In genomic region chr1:236066828-236067386, GRCh38 we compare ENCODE assay signal across 8 cellular contexts. TPM values are rescaled to one million over a fixed set of nuclear protein-coding genes. Genes with fewer than 3 reads are reported as not detected.
DNase-seq lines count a peak whose midpoint lies in the region; ATAC-seq and TF ChIP-seq lines count a peak whose summit lies in the region.

No MANE protein-coding gene starts in this region.

- H3K4me1 ChIP-seq in Peyer's patch (peaks cover 0 to 13% (median 9%) of the 10 kb centered on the region in 4 donors), mucosa of rectum (ENCODE audit: control insufficient read depth in 2 of 2, insufficient read depth in 2 of 2, low read length in 2 of 2) (peaks cover 13 to 19% of the 10 kb centered on the region in 2 donors)

- H3K4me3 Mint-ChIP-seq in stimulated activated naive CD8-positive, alpha-beta T cell treated with anti-CD3 and anti-CD28 coated beads, Interleukin-15, Interleukin-2, amounts not matched to agents 100 ng/mL and 50 ng/mL, for 24 hours = peak overlapping the region; percentile 10
- H3K4me3 Mint-ChIP-seq in Calu3 (ENCODE audit: low read depth, unreplicated experiment) = no peak overlapping the region

- TF ChIP-seq CTCF in GM13976 (IDR thresholded peaks at IDR 0.05; ENCODE audit: borderline replicate concordance, control extremely low read depth, extremely low read depth, insufficient read depth, missing control alignments) (no peak), Peyer's patch (IDR thresholded peaks at IDR 0.05) (no peak), Calu3 (IDR thresholded peaks at IDR 0.05; ENCODE audit: unreplicated experiment) (no peak)

- in situ Hi-C loops in GM13976 (cut with MboI; ENCODE audit: low sequenced_read_pairs, unreplicated experiment) = no loop called here

- peaks cover 46% of the 10 kb centered on the region for H3K27me3 Mint-ChIP-seq in stimulated activated naive CD8-positive, alpha-beta T cell treated with anti-CD3 and anti-CD28 coated beads, Interleukin-15, Interleukin-2, amounts not matched to agents 100 ng/mL and 50 ng/mL, for 24 hours
- H3K27me3 Mint-ChIP-seq in Calu3 (ENCODE audit: unreplicated experiment) = peaks cover 25% of the 10 kb centered on the region

- DNase-seq in GM13976 (ENCODE audit: low spot score) (peak; percentile 88), Peyer's patch (peak in 2 of 3 donors; percentile 58 to 79), Calu3 (no peak), left lobe of liver (ENCODE audit: low spot score) (no peak)
- peak; percentile 43 for DNase-seq in activated gamma-delta T cell treated with anti-CD3 and anti-CD28 coated beads, Interleukin-2, amount 50 U/mL, for 16 hours (ENCODE audit: low read depth)

- H3K27me3 ChIP-seq in Peyer's patch (no peaks in the 10 kb centered on the region), mucosa of rectum (ENCODE audit: control insufficient read depth in 2 of 2, insufficient read depth in 2 of 2, low read length in 2 of 2) (peaks cover 15 to 28% of the 10 kb centered on the region in 2 donors)

- H3K4me3 ChIP-seq in Peyer's patch = peak overlapping the region in 1 of 4 donors; percentile 13
- no peak overlapping the region for H3K4me3 ChIP-seq in mucosa of rectum (ENCODE audit: low read length in 2 of 2)

- ATAC-seq in HG02678 (IDR thresholded peaks at IDR 0.05; ENCODE audit: unreplicated experiment) (peak; percentile 83), left lobe of liver (no peak)

- H3K4me1 Mint-ChIP-seq in stimulated activated naive CD8-positive, alpha-beta T cell treated with anti-CD3 and anti-CD28 coated beads, Interleukin-15, Interleukin-2, amounts not matched to agents 100 ng/mL and 50 ng/mL, for 24 hours (ENCODE audit: low read depth) = peaks cover 24% of the 10 kb centered on the region
- no peaks in the 10 kb centered on the region for H3K4me1 Mint-ChIP-seq in Calu3 (ENCODE audit: low read depth, unreplicated experiment)

- peaks cover 0 to 6% (median 0%) of the 10 kb centered on the region in 4 donors for H3K9me3 ChIP-seq in Peyer's patch
- peaks cover 0 to 3% of the 10 kb centered on the region in 2 donors for H3K9me3 ChIP-seq in mucosa of rectum (ENCODE audit: control insufficient read depth in 2 of 2, low read length in 2 of 2)

- no peak overlapping the region for H3K27ac Mint-ChIP-seq in stimulated activated naive CD8-positive, alpha-beta T cell treated with anti-CD3 and anti-CD28 coated beads, Interleukin-15, Interleukin-2, amounts not matched to agents 100 ng/mL and 50 ng/mL, for 24 hours
- no peak overlapping the region for H3K27ac Mint-ChIP-seq in Calu3 (ENCODE audit: unreplicated experiment)

- intact Hi-C loops in Calu3 (cut with micrococcal nuclease; ENCODE audit: unreplicated experiment) = no loop called here

- no peaks in the 10 kb centered on the region for H3K36me3 ChIP-seq in Peyer's patch
- no peaks in the 10 kb centered on the region for H3K36me3 ChIP-seq in mucosa of rectum (ENCODE audit: control insufficient read depth in 2 of 2, insufficient read depth in 2 of 2, low read length in 2 of 2)

- no peaks in the 10 kb centered on the region for H3K36me3 Mint-ChIP-seq in stimulated activated naive CD8-positive, alpha-beta T cell treated with anti-CD3 and anti-CD28 coated beads, Interleukin-15, Interleukin-2, amounts not matched to agents 100 ng/mL and 50 ng/mL, for 24 hours (ENCODE audit: low read depth)
- peaks cover 5% of the 10 kb centered on the region for H3K36me3 Mint-ChIP-seq in Calu3 (ENCODE audit: insufficient read depth, unreplicated experiment)

- no peak for TF ChIP-seq POLR2A in Peyer's patch (IDR thresholded peaks at IDR 0.05)

- H3K9me3 Mint-ChIP-seq in stimulated activated naive CD8-positive, alpha-beta T cell treated with anti-CD3 and anti-CD28 coated beads, Interleukin-15, Interleukin-2, amounts not matched to agents 100 ng/mL and 50 ng/mL, for 24 hours = no peaks in the 10 kb centered on the region
- no peaks in the 10 kb centered on the region for H3K9me3 Mint-ChIP-seq in Calu3 (ENCODE audit: low read depth, unreplicated experiment)

- CTCF ChIA-PET in Calu3 (lab: Charles Lee) = interaction anchor here (0.5 kb wide), 1 partner anchor 406 kb away, joined by 4 read pairs; no protein-coding TSS in a partner anchor

- peak overlapping the region; percentile 79 to 94 (median 89) for H3K27ac ChIP-seq in Peyer's patch
- H3K27ac ChIP-seq in mucosa of rectum (ENCODE audit: low read depth in 2 of 2, low read length in 2 of 2) = peak overlapping the region; percentile 58 to 87

- BruUV-seq in Calu3 (replicated peaks; lab: Mats Ljungman, UMichigan) = no TSS peak

- H3K9ac ChIP-seq in mucosa of rectum (ENCODE audit: low read depth in 1 of 2, low read length in 2 of 2) = peak overlapping the region in 1 of 2 donors; percentile 38

RNA-seq across cellular contexts. Expression of gene NID1, which starts 2.0 kb away (rescaled TPM):
- 10 to 100 TPM; 20.5 to 92.4 (median 62.0) TPM for total RNA-seq in Peyer's patch
- 4.4 and 8.6 TPM in 2 replicates for total RNA-seq in Calu3 (2022)
- total RNA-seq in left lobe of liver = 49.7 TPM

Comparison
In these comparisons a context has a peak if more than half of its experiments do, and no peak if none do; other contexts are left out.
1. DNase-seq: peak in GM13976 (single experiment), Peyer's patch (2 of 3) and activated gamma-delta T cell treated with anti-CD3 and anti-CD28 coated beads, Interleukin-2, amount 50 U/mL, for 16 hours (single experiment); none in Calu3 (single experiment) and left lobe of liver (single experiment).